In genomic region chr1:119564548-119564947, GRCh38 we compare ENCODE assay signal across 1 cellular context.
A peak's percentile ranks its signal among the peaks of the same experiment; 100 is the strongest.
TF ChIP-seq lines count a peak whose summit lies in the region.

No MANE protein-coding gene starts in this region.

TF ChIP-seq in GM12878, 131 proteins besides CTCF, POLR2A, EP300 and RAD21 (continued from another document):
- no peak for TF ChIP-seq PKNOX1 (IDR thresholded peaks at IDR 0.05)
- no peak for TF ChIP-seq ZBTB33 (IDR thresholded peaks at IDR 0.05)
- TF ChIP-seq GABPA (IDR thresholded peaks at IDR 0.05; ENCODE audit: low read depth), result no peak
- no peak for TF ChIP-seq ZSCAN29 (IDR thresholded peaks at IDR 0.05)
- no peak for TF ChIP-seq CUX1 (IDR thresholded peaks at IDR 0.05; ENCODE audit: insufficient replicate concordance, low read depth, low read length)
- TF ChIP-seq JUNB (IDR thresholded peaks at IDR 0.05), result peak; percentile 66
- TF ChIP-seq SIN3A (IDR thresholded peaks at IDR 0.05; ENCODE audit: low read depth, low read length), result no peak
- TF ChIP-seq CREB1 (IDR thresholded peaks at IDR 0.05; ENCODE audit: low read depth), result no peak
- no peak for TF ChIP-seq SREBF2 (IDR thresholded peaks at IDR 0.05; ENCODE audit: low read length)
- TF ChIP-seq ZNF384 (IDR thresholded peaks at IDR 0.05; ENCODE audit: borderline replicate concordance, low read depth, low read length), result no peak
- no peak for TF ChIP-seq NR2C1 (IDR thresholded peaks at IDR 0.05)
- TF ChIP-seq BCL11A (IDR thresholded peaks at IDR 0.05; ENCODE audit: low read depth, low read length), result no peak
- no peak for TF ChIP-seq ZZZ3 (IDR thresholded peaks at IDR 0.05; ENCODE audit: control insufficient read depth, insufficient read length, low read depth)
- no peak for TF ChIP-seq SMAD5 (IDR thresholded peaks at IDR 0.05; ENCODE audit: low read depth)
